Comparison of ENCODE assay signal across 8 cellular contexts in genomic region chr17:2711608-2712299, GRCh38. TPM values are rescaled to one million over a fixed set of nuclear protein-coding genes. Genes with fewer than 3 reads are reported as not detected.
DNase-seq lines count a peak whose midpoint lies in the region; ATAC-seq and TF ChIP-seq lines count a peak whose summit lies in the region.

Gene CLUH, minus strand, starts transcription at chr17:2711764. Its CDS starts 103 bp downstream, at chr17:2711661.

- H3K4me2 ChIP-seq in GM23338, result peak within 1 kb of the TSS; percentile 92

- TF ChIP-seq CTCF in GM23338 (conservative IDR thresholded peaks at IDR 0.05; ENCODE audit: low read depth in 2 of 2) (no peak), fibroblast of pulmonary artery (IDR thresholded peaks at IDR 0.05; ENCODE audit: low read length, missing control alignments) (no peak), nephron (IDR thresholded peaks at IDR 0.05; ENCODE audit: unreplicated experiment in 3 of 3) (no peak)

- peak within 1 kb of the TSS; percentile 96 for H2AFZ ChIP-seq in GM23338

- peaks cover 19% of the 10 kb centered on the region; the same call in 1 of the 2 replicates for H3F3A ChIP-seq in GM23338 (replicated peaks; ENCODE audit: low read depth)

- peak; percentile 97 for DNase-seq in EL
- DNase-seq in GM23338 (ENCODE audit: low spot score), result peak; percentile 79
- peak; percentile 97 for DNase-seq in LHCN-M2 (ENCODE audit: low read depth)
- DNase-seq in activated T-helper 9 cell treated with anti-CD3 and anti-CD28 coated beads, Interleukin-2, amount 50 U/mL, for 16 hours (ENCODE audit: low read depth), result peak; percentile 98
- peak; percentile 98 for DNase-seq in fibroblast of pulmonary artery (ENCODE audit: low read depth)
- peak; percentile 98 for DNase-seq in stimulated activated naive CD8-positive, alpha-beta T cell treated with anti-CD3 and anti-CD28 coated beads, Interleukin-15, Interleukin-2, amounts not matched to agents 100 U/mL and 50 U/mL, for 24 hours

- no peak within 1 kb of the TSS for H3K27ac ChIP-seq in GM23338 (ENCODE audit: low read depth)

- H3K27ac Mint-ChIP-seq in GM23338 (no peak within 1 kb of the TSS), nephron (peak within 1 kb of the TSS; percentile 50 to 95 (median 93))

- H3K4me1 Mint-ChIP-seq in GM23338 (peaks cover 33% of the 10 kb centered on the region), nephron (peaks cover 40% of the 10 kb centered on the region)

- H3K4me1 ChIP-seq in GM23338 (ENCODE audit: insufficient read depth), result peaks cover 32% of the 10 kb centered on the region

- H3K9me2 ChIP-seq in GM23338 (ENCODE audit: insufficient read depth), result no peaks in the 10 kb centered on the region

- H3K36me3 Mint-ChIP-seq in GM23338 (ENCODE audit: low read depth) (no peaks in the 10 kb centered on the region; the same call in 2 of the 3 replicates), nephron (ENCODE audit: low read depth) (no peaks in the 10 kb centered on the region)

- peak; percentile 26 for ATAC-seq in GM23338
- ATAC-seq in stimulated activated naive CD8-positive, alpha-beta T cell treated with anti-CD3 and anti-CD28 coated beads, Interleukin-15, Interleukin-2, amounts not matched to agents 100 U/mL and 50 U/mL, for 24 hours, result peak; percentile 90

- H3K9me3 Mint-ChIP-seq in GM23338 (no peaks in the 10 kb centered on the region), nephron (no peaks in the 10 kb centered on the region)

- TF ChIP-seq POLR2A in Raji (IDR thresholded peaks at IDR 0.05; ENCODE audit: insufficient read depth, low read depth, low read length), result peak; percentile 78

- no peaks in the 10 kb centered on the region for H3K36me3 ChIP-seq in GM23338 (ENCODE audit: insufficient read depth)

- peaks cover 22% of the 10 kb centered on the region; the same call in 1 of the 2 replicates for H3K27me3 ChIP-seq in GM23338 (ENCODE audit: insufficient read depth)

- peaks cover 42% of the 10 kb centered on the region for H3K79me2 ChIP-seq in GM23338 (replicated peaks; ENCODE audit: insufficient read depth)

- H3K27me3 Mint-ChIP-seq in GM23338 (ENCODE audit: insufficient read depth, low read depth, poor library complexity), result peaks cover 28% of the 10 kb centered on the region
- no peaks in the 10 kb centered on the region for H3K27me3 Mint-ChIP-seq in nephron (ENCODE audit: low read depth)

- peaks cover 10% of the 10 kb centered on the region for H4K20me1 ChIP-seq in GM23338 (replicated peaks; ENCODE audit: insufficient read depth)

- H3K4me3 ChIP-seq in GM23338, result peak within 1 kb of the TSS; percentile 74
- peak within 1 kb of the TSS; percentile 69 for H3K4me3 ChIP-seq in fibroblast of pulmonary artery (replicated peaks; ENCODE audit: low read depth, low read length)

- H3K4me3 Mint-ChIP-seq in GM23338 (peak within 1 kb of the TSS; percentile 84), nephron (peak within 1 kb of the TSS; percentile 90 to 95 (median 93))

TF ChIP-seq in GM23338, 12 proteins besides CTCF, POLR2A, EP300 and RAD21:
- TF ChIP-seq ETS1 (IDR thresholded peaks at IDR 0.05) (no peak), POLR2AphosphoS5 (IDR thresholded peaks at IDR 0.05; ENCODE audit: low read depth) (peak; percentile 47)
TF ChIP-seq in GM23338: peak in this region for 1.

RNA-seq across cellular contexts. Expression of gene CLUH, which starts in this region (rescaled TPM):
- 86.1 and 90.0 TPM in 2 replicates for total RNA-seq in GM23338 (2014; rRNA removed; shearing (Covaris generic))
- polyA plus RNA-seq in GM23338 (2016; fragmentation: Nextera tagmentation; extraction: Ambion mirVana), result 23.5 and 24.2 TPM in 2 replicates
- 52.5 and 60.3 TPM in 2 replicates for total RNA-seq in LHCN-M2 (2014; rRNA removed)
- polyA plus RNA-seq in LHCN-M2 (2012), result 24.4 TPM
